In genomic region chr16:88442811-88443576, GRCh38 we compare ENCODE assay signal across 1 cellular context.
TF ChIP-seq lines count a peak whose summit lies in the region.

No MANE protein-coding gene starts in this region.

TF ChIP-seq in K562, 482 proteins besides CTCF, POLR2A, EP300 and RAD21 (continued from another document and continues in another):
- TF ChIP-seq ZBTB7A (IDR thresholded peaks at IDR 0.05; ENCODE audit: borderline replicate concordance, control insufficient read depth, low read depth, low read length) (peak; percentile 53; the same call in 1 of the 2 replicates), TCF3 (CRISPR knock-in tag; IDR thresholded peaks at IDR 0.05) (peak; percentile 24; the same call in 1 of the 2 replicates), TAF1 (IDR thresholded peaks at IDR 0.05; ENCODE audit: control insufficient read depth, extremely low read depth, insufficient read depth, low read length, severe bottlenecking) (no peak), ATF1 (CRISPR knock-in tag; IDR thresholded peaks at IDR 0.05) (no peak), ATF1 (tag; IDR thresholded peaks at IDR 0.05) (0 out of 2 replicates have a peak, but pooled peaks have one; percentile 17), ZNF77 (CRISPR knock-in tag; IDR thresholded peaks at IDR 0.05) (no peak), ZBED1 (IDR thresholded peaks at IDR 0.05) (no peak), GABPA (tag; conservative IDR thresholded peaks at IDR 0.05; ENCODE audit: low read depth) (no peak), ZC3H4 (CRISPR knock-in tag; IDR thresholded peaks at IDR 0.05; ENCODE audit: borderline replicate concordance) (no peak), NKRF (IDR thresholded peaks at IDR 0.05; ENCODE audit: borderline replicate concordance) (no peak), RNF219 (CRISPR knock-in tag; IDR thresholded peaks at IDR 0.05) (no peak), CBX2 (IDR thresholded peaks at IDR 0.05; ENCODE audit: insufficient read depth, low read length, poor library complexity, severe bottlenecking) (no peak), RBM34 (IDR thresholded peaks at IDR 0.05; ENCODE audit: borderline replicate concordance, insufficient read depth, low read length) (no peak), MCM3 (IDR thresholded peaks at IDR 0.05) (no peak), CBX5 (IDR thresholded peaks at IDR 0.05; ENCODE audit: borderline replicate concordance, low read depth) (no peak), RFX1 (IDR thresholded peaks at IDR 0.05) (no peak), SRSF7 (optimal IDR thresholded peaks at IDR 0.05; ENCODE audit: low read depth, low read length) (no peak), ZNF175 (CRISPR knock-in tag; IDR thresholded peaks at IDR 0.05; ENCODE audit: low read depth) (no peak), RBM17 (IDR thresholded peaks at IDR 0.05; ENCODE audit: borderline replicate concordance, low read depth, low read length) (no peak), MXD1 (CRISPR knock-in tag; IDR thresholded peaks at IDR 0.05; ENCODE audit: borderline replicate concordance, poor library complexity, severe bottlenecking) (no peak), ZBTB34 (CRISPR knock-in tag; IDR thresholded peaks at IDR 0.05) (no peak), MECOM (CRISPR knock-in tag; IDR thresholded peaks at IDR 0.05) (no peak), TAF9B (IDR thresholded peaks at IDR 0.05; ENCODE audit: partially characterized antibody) (no peak), ZNF583 (CRISPR knock-in tag; IDR thresholded peaks at IDR 0.05) (no peak), SMARCB1 (IDR thresholded peaks at IDR 0.05; ENCODE audit: insufficient read length, low read depth) (no peak), DMBX1 (CRISPR knock-in tag; IDR thresholded peaks at IDR 0.05; ENCODE audit: borderline replicate concordance) (no peak), PRDM10 (IDR thresholded peaks at IDR 0.05; ENCODE audit: partially characterized antibody) (no peak), ZNF444 (CRISPR knock-in tag; IDR thresholded peaks at IDR 0.05) (no peak), SIX5 (IDR thresholded peaks at IDR 0.05; ENCODE audit: borderline replicate concordance in 1 of 2, insufficient read depth in 1 of 2, low read depth in 1 of 2, low read length in 2 of 2) (no peak), ZFP30 (CRISPR knock-in tag; IDR thresholded peaks at IDR 0.05; ENCODE audit: borderline replicate concordance) (no peak), TFAM (CRISPR knock-in tag; conservative IDR thresholded peaks at IDR 0.05) (no peak), HMGN3 (IDR thresholded peaks at IDR 0.05; ENCODE audit: borderline replicate concordance, extremely low read depth, insufficient read length, low read depth, low read length) (no peak), SRSF1 (IDR thresholded peaks at IDR 0.05; ENCODE audit: low read depth, low read length) (no peak), ZBTB12 (CRISPR knock-in tag; IDR thresholded peaks at IDR 0.05) (no peak), RCOR1 (IDR thresholded peaks at IDR 0.05; ENCODE audit: borderline replicate concordance in 1 of 2, low read depth in 2 of 2, low read length in 2 of 2) (peak in 1 of 2 experiments; percentile 54; a peak in 1 of 4 replicates), ELF4 (CRISPR knock-in tag; IDR thresholded peaks at IDR 0.05) (no peak), ERF (CRISPR knock-in tag; IDR thresholded peaks at IDR 0.05) (peak; percentile 58; the same call in 1 of the 2 replicates), HNRNPL (IDR thresholded peaks at IDR 0.05; ENCODE audit: low read depth, low read length) (peak; percentile 71), ILK (tag; IDR thresholded peaks at IDR 0.05; ENCODE audit: borderline replicate concordance, low read depth) (no peak), MIER1 (IDR thresholded peaks at IDR 0.05; ENCODE audit: low read depth) (no peak), SMAD3 (CRISPR knock-in tag; conservative IDR thresholded peaks at IDR 0.05) (0 out of 2 replicates have a peak, but pooled peaks have one; percentile 32), SRSF9 (IDR thresholded peaks at IDR 0.05; ENCODE audit: borderline replicate concordance, low read depth, low read length) (no peak), CREBBP (IDR thresholded peaks at IDR 0.05; ENCODE audit: low read depth, low read length) (no peak), EWSR1 (IDR thresholded peaks at IDR 0.05; ENCODE audit: borderline replicate concordance, low read depth, partially characterized antibody) (no peak), NBN (IDR thresholded peaks at IDR 0.05; ENCODE audit: low read depth) (no peak), KDM4B (IDR thresholded peaks at IDR 0.05; ENCODE audit: borderline replicate concordance in 2 of 2, low read depth in 1 of 2) (no peak), ZNF41 (CRISPR knock-in tag; conservative IDR thresholded peaks at IDR 0.05) (no peak), GABPB1 (CRISPR knock-in tag; IDR thresholded peaks at IDR 0.05) (peak; percentile 61), ARID3B (CRISPR knock-in tag; IDR thresholded peaks at IDR 0.05; ENCODE audit: borderline replicate concordance) (no peak), SMAD4 (CRISPR knock-in tag; conservative IDR thresholded peaks at IDR 0.05) (no peak), ETS2 (tag; IDR thresholded peaks at IDR 0.05; ENCODE audit: borderline replicate concordance, poor library complexity, severe bottlenecking) (no peak), DPF2 (IDR thresholded peaks at IDR 0.05) (no peak), CHD1 (IDR thresholded peaks at IDR 0.05; ENCODE audit: low read length) (no peak)
- TF ChIP-seq, protein P1, sequence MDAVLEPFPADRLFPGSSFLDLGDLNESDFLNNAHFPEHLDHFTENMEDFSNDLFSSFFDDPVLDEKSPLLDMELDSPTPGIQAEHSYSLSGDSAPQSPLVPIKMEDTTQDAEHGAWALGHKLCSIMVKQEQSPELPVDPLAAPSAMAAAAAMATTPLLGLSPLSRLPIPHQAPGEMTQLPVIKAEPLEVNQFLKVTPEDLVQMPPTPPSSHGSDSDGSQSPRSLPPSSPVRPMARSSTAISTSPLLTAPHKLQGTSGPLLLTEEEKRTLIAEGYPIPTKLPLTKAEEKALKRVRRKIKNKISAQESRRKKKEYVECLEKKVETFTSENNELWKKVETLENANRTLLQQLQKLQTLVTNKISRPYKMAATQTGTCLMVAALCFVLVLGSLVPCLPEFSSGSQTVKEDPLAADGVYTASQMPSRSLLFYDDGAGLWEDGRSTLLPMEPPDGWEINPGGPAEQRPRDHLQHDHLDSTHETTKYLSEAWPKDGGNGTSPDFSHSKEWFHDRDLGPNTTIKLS (IDR thresholded peaks at IDR 0.05; ENCODE audit: borderline replicate concordance, low read depth) = no peak
- TF ChIP-seq, protein P2, sequence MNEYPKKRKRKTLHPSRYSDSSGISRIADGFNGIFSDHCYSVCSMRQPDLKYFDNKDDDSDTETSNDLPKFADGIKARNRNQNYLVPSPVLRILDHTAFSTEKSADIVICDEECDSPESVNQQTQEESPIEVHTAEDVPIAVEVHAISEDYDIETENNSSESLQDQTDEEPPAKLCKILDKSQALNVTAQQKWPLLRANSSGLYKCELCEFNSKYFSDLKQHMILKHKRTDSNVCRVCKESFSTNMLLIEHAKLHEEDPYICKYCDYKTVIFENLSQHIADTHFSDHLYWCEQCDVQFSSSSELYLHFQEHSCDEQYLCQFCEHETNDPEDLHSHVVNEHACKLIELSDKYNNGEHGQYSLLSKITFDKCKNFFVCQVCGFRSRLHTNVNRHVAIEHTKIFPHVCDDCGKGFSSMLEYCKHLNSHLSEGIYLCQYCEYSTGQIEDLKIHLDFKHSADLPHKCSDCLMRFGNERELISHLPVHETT (CRISPR knock-in tag; conservative IDR thresholded peaks at IDR 0.05 in 1 of 2, IDR thresholded peaks at IDR 0.05 in 1 of 2) = no peak
